In genomic region chr10:130135676-130136213, GRCh38 we compare ENCODE assay signal across 1 cellular context.
TF ChIP-seq lines count a peak whose summit lies in the region.

No MANE protein-coding gene starts in this region.

TF ChIP-seq in HEK293, 187 proteins besides CTCF, POLR2A, EP300 and RAD21 (continued from another document):
- TF ChIP-seq ZBTB48 (tag by site-specific recombination; IDR thresholded peaks at IDR 0.05) (peak; percentile 54; the same call in 1 of the 2 replicates), FEZF1 (tag by site-specific recombination; IDR thresholded peaks at IDR 0.05) (no peak), ZNF302 (tag by site-specific recombination; IDR thresholded peaks at IDR 0.05; ENCODE audit: low read depth) (no peak), ZNF223 (tag by site-specific recombination; IDR thresholded peaks at IDR 0.05) (no peak), RBAK (tag by site-specific recombination; IDR thresholded peaks at IDR 0.05) (no peak), ZBTB10 (tag by site-specific recombination; IDR thresholded peaks at IDR 0.05) (peak; percentile 79), ZNF423 (tag by site-specific recombination; IDR thresholded peaks at IDR 0.05) (peak; percentile 26; the same call in 1 of the 2 replicates)
